ENCODE assay signal across 13 cellular contexts in the genomic region with DNA sequence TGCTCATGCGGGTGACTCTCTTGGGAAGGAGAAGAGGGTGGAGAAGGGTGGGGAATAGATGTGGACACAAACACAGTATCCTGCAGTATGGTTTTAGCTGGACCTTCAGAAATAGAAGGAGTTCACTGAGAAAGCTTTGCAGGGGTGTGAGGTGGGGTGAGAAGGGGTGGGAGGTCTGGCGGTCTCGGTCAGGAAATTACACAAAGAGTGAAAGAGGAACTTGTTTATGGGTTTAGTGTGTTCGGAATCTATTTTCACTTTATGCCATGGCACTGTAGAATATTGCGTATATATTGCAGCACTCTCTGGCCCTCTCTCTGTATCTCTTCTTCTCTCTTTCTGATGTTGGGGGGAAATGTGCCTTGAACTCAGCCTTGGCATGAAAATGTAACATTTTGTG.
DNase-seq lines count a peak whose midpoint lies in the region; ATAC-seq and TF ChIP-seq lines count a peak whose summit lies in the region.
"Had no signal": no experiment of that assay in that cellular context is flagged by ENCODE, and none has a peak within 500 bp of the region (broad histone marks: within the 10 kb centered on the region; RNA-seq: fewer than 3 reads in every experiment).

No MANE protein-coding gene starts in this region.

- no peaks in the 10 kb centered on the region for H3K27me3 ChIP-seq in SJCRH30

- no peaks in the 10 kb centered on the region for H3K36me3 ChIP-seq in SJCRH30

- H3K27ac ChIP-seq in SJCRH30: no peak overlapping the region

- DNase-seq in UCSD-AML1 (lab: John Stamatoyannopoulos, UW; ENCODE audit: unreplicated experiment) (peak; percentile 43), NCI-H82 treated with DMSO at 0.1 percent for 48 hours (lab: John Stamatoyannopoulos, UW; ENCODE audit: unreplicated experiment) (no peak), SJCRH30 (no peak)
- no peak for DNase-seq in effector CD8-positive, alpha-beta T cell (lab: John Stamatoyannopoulos, UW)
- DNase-seq: activated T-cell treated with anti-CD3 and anti-CD28 coated beads, Interleukin-2, amount 50 U/mL, for 4 hours; DND-41; IMR-90; small intestine had no signal

- 0 out of 2 replicates have a peak, but pooled peaks cover 6% of the 10 kb centered on the region for H3K9me3 ChIP-seq in SJCRH30 (replicated peaks)

- ATAC-seq in GM18499 (IDR thresholded peaks at IDR 0.05; ENCODE audit: insufficient read depth, unreplicated experiment) (peak; percentile 97), GM21423 (IDR thresholded peaks at IDR 0.05; ENCODE audit: unreplicated experiment) (peak; percentile 97), HG03175 (IDR thresholded peaks at IDR 0.05; ENCODE audit: unreplicated experiment) (peak; percentile 97), SK-N-SH treated with all-trans-retinoic acid at 6 μM for 48 hours (no peak)
- ATAC-seq: activated T-cell treated with anti-CD3 and anti-CD28 coated beads, Interleukin-2, amount 50 U/mL, for 4 hours; Panc1 had no signal

- no peaks in the 10 kb centered on the region for H3K4me1 ChIP-seq in SJCRH30

- no peak overlapping the region for H3K4me3 ChIP-seq in SJCRH30

TF ChIP-seq in SK-N-SH treated with all-trans-retinoic acid at 6 μM for 48 hours, 23 proteins besides CTCF, POLR2A, EP300 and RAD21:
- TF ChIP-seq GLIS3 (CRISPR knock-in tag; IDR thresholded peaks at IDR 0.05): no peak
- TF ChIP-seq, protein P1, sequence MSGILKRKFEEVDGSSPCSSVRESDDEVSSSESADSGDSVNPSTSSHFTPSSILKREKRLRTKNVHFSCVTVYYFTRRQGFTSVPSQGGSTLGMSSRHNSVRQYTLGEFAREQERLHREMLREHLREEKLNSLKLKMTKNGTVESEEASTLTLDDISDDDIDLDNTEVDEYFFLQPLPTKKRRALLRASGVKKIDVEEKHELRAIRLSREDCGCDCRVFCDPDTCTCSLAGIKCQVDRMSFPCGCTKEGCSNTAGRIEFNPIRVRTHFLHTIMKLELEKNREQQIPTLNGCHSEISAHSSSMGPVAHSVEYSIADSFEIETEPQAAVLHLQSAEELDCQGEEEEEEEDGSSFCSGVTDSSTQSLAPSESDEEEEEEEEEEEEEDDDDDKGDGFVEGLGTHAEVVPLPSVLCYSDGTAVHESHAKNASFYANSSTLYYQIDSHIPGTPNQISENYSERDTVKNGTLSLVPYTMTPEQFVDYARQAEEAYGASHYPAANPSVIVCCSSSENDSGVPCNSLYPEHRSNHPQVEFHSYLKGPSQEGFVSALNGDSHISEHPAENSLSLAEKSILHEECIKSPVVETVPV (CRISPR knock-in tag; IDR thresholded peaks at IDR 0.05): no peak
TF ChIP-seq in SK-N-SH treated with all-trans-retinoic acid at 6 μM for 48 hours: peak in this region for 0.
